In genomic region chr12:2691001-2691339, GRCh38 we compare ENCODE assay signal across 8 cellular contexts.
DNase-seq lines count a peak whose midpoint lies in the region; ATAC-seq and TF ChIP-seq lines count a peak whose summit lies in the region.

No MANE protein-coding gene starts in this region.

- H3K9me3 ChIP-seq in uterus = no peaks in the 10 kb centered on the region

- peaks cover 23% of the 10 kb centered on the region for H3K4me1 Mint-ChIP-seq in activated B cell treated with CpG ODN at 0.5 μM for 24 hours

- no peaks in the 10 kb centered on the region for H3K4me1 ChIP-seq in uterus

- peak overlapping the region; percentile 84 for H3K4me3 Mint-ChIP-seq in activated B cell treated with CpG ODN at 0.5 μM for 24 hours

- H3K36me3 Mint-ChIP-seq in activated B cell treated with CpG ODN at 0.5 μM for 24 hours (ENCODE audit: low read depth) = no peaks in the 10 kb centered on the region

- 0 out of 2 replicates have a peak, but pooled peaks have one; percentile 7 for TF ChIP-seq CTCF in GM12874 (IDR thresholded peaks at IDR 0.05; ENCODE audit: insufficient read depth, low read depth, low read length)
- TF ChIP-seq CTCF in activated B cell treated with CpG ODN at 0.5 μM for 24 hours (IDR thresholded peaks at IDR 0.05) = no peak
- TF ChIP-seq CTCF in omental fat pad (IDR thresholded peaks at IDR 0.05) = no peak
- no peak for TF ChIP-seq CTCF in uterus (IDR thresholded peaks at IDR 0.05)

- no peak for DNase-seq in activated B cell treated with CpG ODN at 0.5 μM for 24 hours
- DNase-seq in effector CD4-positive, alpha-beta T cell = peak; percentile 39
- DNase-seq in omental fat pad (ENCODE audit: low spot score) = no peak
- no peak for DNase-seq in uterus
- no peak for DNase-seq in NK-92 (lab: John Stamatoyannopoulos, UW; ENCODE audit: unreplicated experiment)

- peak; percentile 23 for ATAC-seq in HG03521 (IDR thresholded peaks at IDR 0.05; ENCODE audit: unreplicated experiment)
- ATAC-seq in activated B cell treated with CpG ODN at 0.5 μM for 24 hours (ENCODE audit: low read depth) = peak; percentile 78
- peak; percentile 43 for ATAC-seq in omental fat pad (ENCODE audit: low FRiP score)
- ATAC-seq in GM19324 (IDR thresholded peaks at IDR 0.05; ENCODE audit: low FRiP score, unreplicated experiment) = no peak

- POLR2A ChIA-PET in activated B cell treated with CpG ODN at 0.5 μM for 24 hours (lab: Charles Lee) = interaction anchor here (0.8 kb wide), 3 partner anchors 104 to 122 kb away, joined by 3 read pairs; partner anchors contain the start of gene FKBP4

- H3K9me3 Mint-ChIP-seq in activated B cell treated with CpG ODN at 0.5 μM for 24 hours = no peaks in the 10 kb centered on the region

- CTCF ChIA-PET in activated B cell treated with CpG ODN at 0.5 μM for 24 hours (lab: Charles Lee) = interaction anchor here (1.5 kb wide), 1 partner anchor 105 kb away, joined by 3 read pairs; no protein-coding TSS in a partner anchor

- H3K27me3 ChIP-seq in uterus = no peaks in the 10 kb centered on the region

- TF ChIP-seq POLR2A in uterus (IDR thresholded peaks at IDR 0.05) = no peak

- H3K27ac ChIP-seq in uterus = no peak overlapping the region

- peak overlapping the region; percentile 59 for H3K27ac Mint-ChIP-seq in activated B cell treated with CpG ODN at 0.5 μM for 24 hours

- H3K36me3 ChIP-seq in uterus = no peaks in the 10 kb centered on the region

- H3K27me3 Mint-ChIP-seq in activated B cell treated with CpG ODN at 0.5 μM for 24 hours = peaks cover 19% of the 10 kb centered on the region

- intact Hi-C loops in activated B cell treated with CpG ODN at 0.5 μM for 24 hours (cut with micrococcal nuclease) = loop anchor here (1.0 to 10.0 kb wide), 2 partner anchors 121 to 344 kb away; partner anchors contain the start of gene ITFG2
- intact Hi-C loops in uterus (cut with DNase I; ENCODE audit: low total_unique reads) = no loop called here

- peak overlapping the region; percentile 14 to 16 for H3K4me3 ChIP-seq in uterus
